17 cellular contexts compared by ENCODE assay signal in the genomic region with DNA sequence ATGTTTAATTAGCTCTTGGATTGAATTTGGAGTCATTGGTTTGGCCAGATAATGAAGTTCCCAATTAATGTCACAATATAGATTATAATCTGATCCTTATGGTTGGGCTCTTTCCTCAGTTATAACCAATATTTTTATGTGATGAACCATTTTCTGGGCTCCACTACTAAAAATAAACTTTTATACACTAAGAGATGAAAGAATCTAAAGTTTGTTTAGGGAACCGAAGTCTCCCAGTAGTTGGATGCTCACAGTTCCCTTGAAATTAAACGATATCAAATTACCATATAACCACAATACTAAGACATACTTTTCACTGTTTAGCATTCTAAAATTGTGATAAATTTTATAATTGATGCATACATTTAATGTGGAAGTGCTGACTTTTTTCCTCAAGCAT. TPM values are rescaled to one million over a fixed set of nuclear protein-coding genes. Genes with fewer than 3 reads are reported as not detected.
DNase-seq lines count a peak whose midpoint lies in the region; ATAC-seq, FAIRE-seq and TF ChIP-seq lines count a peak whose summit lies in the region.
"Had no signal": no experiment of that assay in that cellular context is flagged by ENCODE, and none has a peak within 500 bp of the region (broad histone marks: within the 10 kb centered on the region; RNA-seq: fewer than 3 reads in every experiment).

No MANE protein-coding gene starts in this region.

- H4K8ac ChIP-seq in neuronal stem cell (ENCODE audit: low read depth, low read length) = no peak overlapping the region

- H2BK15ac ChIP-seq in neuronal stem cell (ENCODE audit: low read length) = no peak overlapping the region

- no peaks in the 10 kb centered on the region for H3K9me3 ChIP-seq in K562 (replicated peaks; ENCODE audit: control insufficient read depth, insufficient read depth, low read depth, low read length)
- no peaks in the 10 kb centered on the region for H3K9me3 ChIP-seq in neuronal stem cell (replicated peaks in 1 of 2; ENCODE audit: control insufficient read depth in 2 of 2, insufficient read depth in 1 of 2, low read depth in 1 of 2, low read length in 2 of 2)
- H3K9me3 ChIP-seq: BLaER1, Caco-2 had no signal

- no peak for ATAC-seq in K562
- no peak for ATAC-seq in left lobe of liver
- ATAC-seq: GM12878 had no signal

- H3K4me1 ChIP-seq in K562 (replicated peaks in 1 of 2; ENCODE audit: control insufficient read depth in 2 of 2, insufficient read depth in 2 of 2, low read length in 2 of 2) (peaks cover 0 to 7% of the 10 kb centered on the region in 2 experiments; a peak in 3 of 5 replicates), neuronal stem cell (ENCODE audit: control insufficient read depth in 2 of 2, insufficient read depth in 1 of 2, low read depth in 1 of 2, low read length in 2 of 2) (peaks cover 3% of the 10 kb centered on the region in 2 donors)
- H3K4me1 ChIP-seq: BLaER1, Caco-2 had no signal

- H4K20me1 ChIP-seq in K562 (replicated peaks; ENCODE audit: control insufficient read depth, insufficient read depth, low read length) = no peaks in the 10 kb centered on the region
- H4K20me1 ChIP-seq: BLaER1 had no signal

- no peak overlapping the region for H4K91ac ChIP-seq in neuronal stem cell (ENCODE audit: low read depth, low read length, poor library complexity)

- H3K18ac ChIP-seq in neuronal stem cell (ENCODE audit: low read length) = no peak overlapping the region

- H2AFZ ChIP-seq in K562 (ENCODE audit: low read depth, low read length) (peak overlapping the region; percentile 81; the same call in 1 of the 2 replicates), neuronal stem cell (ENCODE audit: low read length) (peak overlapping the region; percentile 33)

- H3K79me1 ChIP-seq in neuronal stem cell (ENCODE audit: low read depth, low read length) = no peaks in the 10 kb centered on the region

- no peak overlapping the region for H3K4ac ChIP-seq in neuronal stem cell (ENCODE audit: low read length)

- TF ChIP-seq RAD21 in K562 (CRISPR knock-in tag; conservative IDR thresholded peaks at IDR 0.05 in 1 of 2, IDR thresholded peaks at IDR 0.05 in 1 of 2) = no peak

- H2BK12ac ChIP-seq in neuronal stem cell (ENCODE audit: low read length) = no peak overlapping the region

- TF ChIP-seq CTCF in K562 (IDR thresholded peaks at IDR 0.05 in 2 of 3, conservative IDR thresholded peaks at IDR 0.05 in 1 of 3; ENCODE audit: insufficient read depth in 2 of 3, low read depth in 1 of 3, low read length in 3 of 3) (no peak), glutamatergic neuron (IDR thresholded peaks at IDR 0.05; ENCODE audit: partially characterized antibody, unreplicated experiment) (no peak)

- no peaks in the 10 kb centered on the region for H3K9me1 ChIP-seq in K562 (ENCODE audit: control insufficient read depth, insufficient read depth, low read length)

- POLR2A ChIA-PET in K562 (lab: Yijun Ruan, JAX) = interaction anchor here (1.5 kb wide), 1 partner anchor 9 kb away, joined by 3 read pairs; no protein-coding TSS in a partner anchor

- no TSS peak for BruUV-seq in K562 (replicated peaks; lab: Mats Ljungman, UMichigan)

- no peak for TF ChIP-seq POLR2A in K562 (conservative IDR thresholded peaks at IDR 0.05)

- H3K27me3 ChIP-seq in K562 (ENCODE audit: control insufficient read depth in 2 of 2, insufficient read depth in 2 of 2, low read length in 2 of 2) = no peaks in the 10 kb centered on the region
- H3K27me3 ChIP-seq in neuronal stem cell (ENCODE audit: control insufficient read depth in 3 of 3, insufficient read depth in 3 of 3, low read depth in 1 of 3, low read length in 3 of 3) = no peaks in the 10 kb centered on the region
- H3K27me3 ChIP-seq: BLaER1 had no signal

- in situ Hi-C loops in K562 (cut with MboI) = no loop called here

- no peak for FAIRE-seq in K562 (lab: Jason Lieb, UNC)
- FAIRE-seq: GM12878, GM18507 had no signal

- no peak overlapping the region for H3K14ac ChIP-seq in neuronal stem cell (ENCODE audit: low read length)

- no peak overlapping the region for H3K9ac ChIP-seq in K562 (ENCODE audit: insufficient read depth in 1 of 2, low read depth in 2 of 2, low read length in 2 of 2)
- no peak overlapping the region for H3K9ac ChIP-seq in neuronal stem cell (ENCODE audit: low read depth, low read length, poor library complexity)
- H3K9ac ChIP-seq: BLaER1 had no signal

- peak; percentile 17 for DNase-seq in NCI-H2171 treated with DMSO at 0.1 percent for 48 hours (lab: John Stamatoyannopoulos, UW)
- no peak for DNase-seq in NCI-H2171 (lab: John Stamatoyannopoulos, UW)
- no peak for DNase-seq in K562 (ENCODE audit: extremely low read depth in 1 of 4, low spot score in 3 of 4)
- DNase-seq in glutamatergic neuron = no peak
- DNase-seq in neuronal stem cell (ENCODE audit: low spot score) = no peak
- DNase-seq in SW480 (ENCODE audit: low spot score) = no peak
- no peak for DNase-seq in left lobe of liver (ENCODE audit: low spot score)
- no peak for DNase-seq in posterior vena cava (ENCODE audit: low spot score)
- DNase-seq: 8988T; AML-193; Caco-2; CD8-positive, alpha-beta memory T cell; H7 had no signal

- no peak overlapping the region for H2AK5ac ChIP-seq in neuronal stem cell (ENCODE audit: low read depth, low read length)

- no peak overlapping the region for H3K23ac ChIP-seq in neuronal stem cell (ENCODE audit: low read depth, low read length, poor library complexity)

- H3K4me3 ChIP-seq in K562 (no peak overlapping the region), neuronal stem cell (ENCODE audit: low read length in 2 of 2) (no peak overlapping the region)
- H3K4me3 ChIP-seq: BLaER1, GM12878, GM23338 had no signal

- intact Hi-C loops in K562 (cut with micrococcal nuclease) = no loop called here
- intact Hi-C loops in posterior vena cava (cut with DNase I) = no loop called here

- H3K4me1 Mint-ChIP-seq in glutamatergic neuron (ENCODE audit: low read depth, unreplicated experiment) = peaks cover 28% of the 10 kb centered on the region
- H3K4me1 Mint-ChIP-seq: CD8-positive, alpha-beta memory T cell had no signal

- peaks cover 10% of the 10 kb centered on the region for H3K9me3 Mint-ChIP-seq in glutamatergic neuron (ENCODE audit: unreplicated experiment)
- H3K9me3 Mint-ChIP-seq: GM23338 had no signal

- no peak overlapping the region for H3K27ac Mint-ChIP-seq in glutamatergic neuron (ENCODE audit: unreplicated experiment)
- H3K27ac Mint-ChIP-seq: CD8-positive, alpha-beta memory T cell; GM23338 had no signal

- no peaks in the 10 kb centered on the region for H3K79me2 ChIP-seq in K562 (ENCODE audit: control insufficient read depth, insufficient read depth, low read length)

- H3K4me2 ChIP-seq in K562 (ENCODE audit: insufficient read depth, low read length) (no peak overlapping the region), neuronal stem cell (ENCODE audit: insufficient read depth, low read length, poor library complexity, severe bottlenecking) (no peak overlapping the region)
- H3K4me2 ChIP-seq: BLaER1 had no signal

- no peak for TF ChIP-seq EP300 in K562 (IDR thresholded peaks at IDR 0.05; ENCODE audit: low read length)

- H3K27me3 Mint-ChIP-seq in glutamatergic neuron (ENCODE audit: unreplicated experiment) = peaks cover 4% of the 10 kb centered on the region
- H3K27me3 Mint-ChIP-seq: CD8-positive, alpha-beta memory T cell had no signal

- no peak overlapping the region for H3K27ac ChIP-seq in K562 (ENCODE audit: extremely low read depth, low read depth, low read length)
- no peak overlapping the region for H3K27ac ChIP-seq in neuronal stem cell (replicated peaks; ENCODE audit: low read length)
- H3K27ac ChIP-seq: BLaER1 had no signal

- WGBS in K562 (ENCODE audit: insufficient coverage, low coverage, missing lambda C conversion rate) = 28% methylated on average over 2 of the region's 2 CpGs
- WGBS in neuronal stem cell (ENCODE audit: extremely low coverage in 2 of 2, insufficient read length in 2 of 2, insufficient replicate concordance in 1 of 2), 2 donors = no CpG with 5 or more reads among the region's 2 CpGs

- H3K36me3 ChIP-seq in K562 (ENCODE audit: control insufficient read depth, insufficient read depth, low read length) = no peaks in the 10 kb centered on the region
- H3K36me3 ChIP-seq in neuronal stem cell (replicated peaks in 1 of 2; ENCODE audit: control insufficient read depth in 2 of 2, insufficient read depth in 2 of 2, low read length in 2 of 2) = no peaks in the 10 kb centered on the region
- H3K36me3 ChIP-seq: BLaER1 had no signal

- peaks cover 5% of the 10 kb centered on the region for H3K36me3 Mint-ChIP-seq in glutamatergic neuron (ENCODE audit: unreplicated experiment)

- H3K4me3 Mint-ChIP-seq in glutamatergic neuron (ENCODE audit: unreplicated experiment) = peak overlapping the region; percentile 17
- H3K4me3 Mint-ChIP-seq: CD8-positive, alpha-beta memory T cell; GM23338 had no signal

- CTCF ChIA-PET in K562 (lab: Yijun Ruan, JAX; ENCODE audit: low intra/inter-chr PET ratio) = no interaction called here

- H2BK120ac ChIP-seq in neuronal stem cell (ENCODE audit: low read depth, low read length) = no peak overlapping the region

- no peak overlapping the region for H2BK5ac ChIP-seq in neuronal stem cell (ENCODE audit: low read length)

RNA-seq across cellular contexts. Expression of gene ARHGAP42, which starts 47.0 kb away (rescaled TPM):
- total RNA-seq in K562 (2011; cell fraction: chromatin; rRNA removed; ENCODE audit: low replicate concordance) = 6.6 and 12.8 TPM in 2 replicates
- total RNA-seq in K562 (2011; cell fraction: nucleolus; rRNA removed) = 1.2 and 1.6 TPM in 2 replicates
- total RNA-seq in K562 (2011; cell fraction: nucleoplasm; rRNA removed) = 4.5 and 6.3 TPM in 2 replicates
- total RNA-seq in K562 (2014; rRNA removed) = 1.2 and 2.4 TPM in 2 replicates
- 3.8 and 5.2 TPM in 2 replicates for total RNA-seq in K562 (2014; rRNA removed; fragmentation: Illumina TruSeq; extraction: Trizol)
- total RNA-seq in K562 (2015; rRNA removed; fragmentation: Illumina TruSeq; extraction: Trizol) = 3.3 and 3.6 TPM in 2 replicates
- total RNA-seq in K562 (2021) = 2.2 and 2.9 TPM in 2 replicates
- 1.7 and 6.1 TPM in 2 replicates for polyA plus RNA-seq in K562 (2011; rRNA removed)
- polyA plus RNA-seq in K562 (2011; cell fraction: cytosol; rRNA removed) = 1.1 and 2.1 TPM in 2 replicates
- polyA plus RNA-seq in K562 (2011; cell fraction: nucleus; rRNA removed) = 1.7 and 4.8 TPM in 2 replicates
- 1.1 and 1.4 TPM in 2 replicates for polyA plus RNA-seq in K562 (2012)
- 1.9 and 2.6 TPM in 2 replicates for polyA plus RNA-seq in K562 (2014; fragmentation: Illumina TruSeq; extraction: Trizol)
- polyA plus RNA-seq in K562 (2014; fragmentation: Nextera tagmentation; extraction: Ambion mirVana) = 1 to 10 TPM in 1 of 2 experiments, under 1 TPM in 1; 0.95 to 1.2 TPM
- 1.4 and 1.6 TPM in 2 replicates for polyA plus RNA-seq in K562 (2014; rRNA removed)
- 4.2 and 13.5 TPM in 2 replicates for polyA minus RNA-seq in K562 (2011; rRNA and poly(A)+ RNA removed)
- polyA minus RNA-seq in K562 (2011; cell fraction: cytosol; rRNA and poly(A)+ RNA removed) = 0.46 and 6.7 TPM in 2 replicates
- polyA minus RNA-seq in K562 (2011; cell fraction: nucleus; rRNA and poly(A)+ RNA removed) = 3.7 and 5.1 TPM in 2 replicates
- total RNA-seq in glutamatergic neuron (ENCODE audit: unreplicated experiment) = 21.4 TPM
- polyA plus RNA-seq in neuronal stem cell (2013, experiment 1 of 2) = 8.1 TPM
- 8.0 TPM for polyA plus RNA-seq in neuronal stem cell (2013, experiment 2 of 2)
- 11.2 TPM for total RNA-seq in left lobe of liver
- 10 to 100 TPM; 14.9 to 20.0 TPM for total RNA-seq in posterior vena cava
